In the genomic region with DNA sequence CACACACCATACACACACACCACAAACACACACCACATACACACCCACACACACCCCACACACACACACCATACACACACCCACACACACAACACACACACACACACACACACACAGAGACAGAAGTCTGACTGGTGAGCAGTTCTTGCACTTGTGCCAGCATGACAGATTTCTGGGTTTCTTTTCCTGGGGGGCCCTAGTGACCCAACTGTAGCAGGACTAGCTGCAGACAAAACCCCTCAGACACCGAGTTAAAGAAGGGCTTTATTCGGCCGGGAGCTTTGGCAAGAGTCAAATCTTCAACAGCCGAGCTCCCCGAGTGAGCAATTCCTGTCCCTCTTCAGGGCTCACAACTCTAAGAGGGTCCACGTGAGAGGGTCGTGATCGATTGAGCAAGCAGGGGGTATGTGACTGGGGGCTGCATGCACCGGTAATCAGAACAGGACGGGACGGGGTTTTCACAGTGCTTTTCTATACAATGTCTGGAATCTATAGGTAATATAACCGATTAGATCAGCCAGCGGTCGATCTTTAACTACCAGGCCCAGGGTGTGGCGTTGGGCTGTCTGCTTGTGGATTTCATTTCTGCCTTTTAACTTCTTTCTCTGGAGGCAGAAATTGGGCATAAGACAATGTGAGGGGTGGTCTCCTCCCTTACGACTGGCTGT, we compare ENCODE assay signal across 11 cellular contexts. TPM values are rescaled to one million over a fixed set of nuclear protein-coding genes. Genes with fewer than 3 reads are reported as not detected.
DNase-seq lines count a peak whose midpoint lies in the region; ATAC-seq and TF ChIP-seq lines count a peak whose summit lies in the region.
"Not testable (repeated sequence)": the region's sequence is repeated elsewhere in the genome, so short reads cannot be mapped to it uniquely, and the experiment has no call there.
"Had no signal": no experiment of that assay in that cellular context is flagged by ENCODE, and none has a peak within 500 bp of the region (broad histone marks: within the 10 kb centered on the region; RNA-seq: fewer than 3 reads in every experiment).

No MANE protein-coding gene starts in this region.

- not testable (repeated sequence) for H3K9me3 Mint-ChIP-seq in activated T-cell treated with anti-CD3 and anti-CD28 coated beads, Interleukin-2, amount 50 U/mL, for 72 hours; dendritic cell treated with granulocyte-macrophage colony-stimulating factor and Interleukin-4, amounts not matched to agents 40 ng/mL and 50 ng/mL, for 4 days

- not testable (repeated sequence) for H3K14ac ChIP-seq in trophoblast cell (ENCODE audit: low read length)

- not testable (repeated sequence) for DNase-seq in OCI-LY7 (ENCODE audit: low spot score); activated T-cell treated with anti-CD3 and anti-CD28 coated beads, Interleukin-2, amount 50 U/mL, for 72 hours; mesendoderm; trophoblast cell; vagina (ENCODE audit: extremely low spot score in 2 of 2)

- H3K4me1 ChIP-seq in OCI-LY7 (ENCODE audit: insufficient read depth, low read length, poor library complexity, severe bottlenecking) (peaks cover 66% of the 10 kb centered on the region), trophoblast cell (ENCODE audit: control insufficient read depth in 1 of 2, insufficient read depth in 2 of 2, low read length in 2 of 2) (peaks cover 1 to 10% of the 10 kb centered on the region in 2 experiments), vagina (peaks cover 36% of the 10 kb centered on the region)
- H3K4me1 ChIP-seq in mesendoderm (ENCODE audit: control insufficient read depth, low read depth, low read length): not testable (repeated sequence)

- H3K23ac ChIP-seq in mesendoderm (ENCODE audit: low read length); trophoblast cell (ENCODE audit: low read length): not testable (repeated sequence)

- H3K79me1 ChIP-seq in mesendoderm (ENCODE audit: low read length); trophoblast cell (ENCODE audit: low read length): not testable (repeated sequence)

- not testable (repeated sequence) for H3K36me3 ChIP-seq in OCI-LY7 (ENCODE audit: insufficient read depth, low read length); mesendoderm (ENCODE audit: control insufficient read depth, insufficient read depth, low read length); trophoblast cell (ENCODE audit: control insufficient read depth in 1 of 2, insufficient read depth in 2 of 2, low read length in 2 of 2); vagina

- peak overlapping the region; percentile 77 for H2AFZ ChIP-seq in OCI-LY7 (ENCODE audit: low read length)
- not testable (repeated sequence) for H2AFZ ChIP-seq in trophoblast cell (ENCODE audit: insufficient read depth, low read length, poor library complexity)

- WGBS in mesendoderm (ENCODE audit: extremely low coverage, insufficient coverage, low lambda C conversion rate): no CpG with 5 or more reads among the region's 16 CpGs
- no CpG with 5 or more reads among the region's 16 CpGs for WGBS in trophoblast cell (ENCODE audit: extremely low coverage, insufficient coverage, insufficient read length)

- intact Hi-C loops in OCI-LY7 (cut with micrococcal nuclease; ENCODE audit: unreplicated experiment); vagina (cut with DNase I): not testable (repeated sequence)
- intact Hi-C loops in dendritic cell treated with granulocyte-macrophage colony-stimulating factor and Interleukin-4, amounts not matched to agents 40 ng/mL and 50 ng/mL, for 4 days (cut with micrococcal nuclease): loop anchor here (5.0 kb wide), 1 partner anchor 38 kb away; a partner anchor contains a TSS

- not testable (repeated sequence) for H4K20me1 ChIP-seq in OCI-LY7 (ENCODE audit: insufficient read depth, low read length)

- H4K5ac ChIP-seq in mesendoderm (ENCODE audit: low read length): not testable (repeated sequence)

- not testable (repeated sequence) for TF ChIP-seq CTCF in OCI-LY7 (conservative IDR thresholded peaks at IDR 0.05; ENCODE audit: low read length); vagina (IDR thresholded peaks at IDR 0.05)

- peak; percentile 24 for ATAC-seq in GM18907 (IDR thresholded peaks at IDR 0.05; ENCODE audit: unreplicated experiment)
- peak; percentile 35 for ATAC-seq in HG03175 (IDR thresholded peaks at IDR 0.05; ENCODE audit: unreplicated experiment)
- not testable (repeated sequence) for ATAC-seq in activated T-cell treated with anti-CD3 and anti-CD28 coated beads, Interleukin-2, amount 50 U/mL, for 72 hours (replicated peaks in 1 of 2)

- H3K56ac ChIP-seq in mesendoderm (ENCODE audit: low read length): peak overlapping the region; percentile 75

- H2BK15ac ChIP-seq in mesendoderm (replicated peaks; ENCODE audit: low read depth): not testable (repeated sequence)

- POLR2A ChIA-PET in OCI-LY7 (lab: Charles Lee): interaction anchor here (0.9 to 1.4 kb wide), 2 partner anchors 10 to 21 kb away, joined by 3 to 6 read pairs; no protein-coding TSS in a partner anchor

- H3K27ac Mint-ChIP-seq in activated T-cell treated with anti-CD3 and anti-CD28 coated beads, Interleukin-2, amount 50 U/mL, for 72 hours: not testable (repeated sequence)
- H3K27ac Mint-ChIP-seq in dendritic cell treated with granulocyte-macrophage colony-stimulating factor and Interleukin-4, amounts not matched to agents 40 ng/mL and 50 ng/mL, for 4 days: peak overlapping the region; percentile 45

- not testable (repeated sequence) for H2BK120ac ChIP-seq in mesendoderm (ENCODE audit: low read depth, low read length); trophoblast cell (ENCODE audit: insufficient read depth, low read length, poor library complexity)

- H3K36me3 Mint-ChIP-seq in activated T-cell treated with anti-CD3 and anti-CD28 coated beads, Interleukin-2, amount 50 U/mL, for 72 hours (ENCODE audit: insufficient read depth in 2 of 2); dendritic cell treated with granulocyte-macrophage colony-stimulating factor and Interleukin-4, amounts not matched to agents 40 ng/mL and 50 ng/mL, for 4 days (ENCODE audit: low read depth): not testable (repeated sequence)

- BruUV-seq in OCI-LY7 (replicated peaks; lab: Mats Ljungman, UMichigan): not testable (repeated sequence)

- H2AK5ac ChIP-seq in mesendoderm (ENCODE audit: low read length); trophoblast cell (ENCODE audit: low read length): not testable (repeated sequence)

- not testable (repeated sequence) for H3K9me3 ChIP-seq in OCI-LY7 (ENCODE audit: low read length); trophoblast cell (ENCODE audit: insufficient read depth, low read depth, low read length); vagina

- CTCF ChIA-PET in OCI-LY7 (lab: Charles Lee; ENCODE audit: unreplicated experiment): not testable (repeated sequence)

- H3K18ac ChIP-seq in mesendoderm (ENCODE audit: low read length); trophoblast cell (ENCODE audit: low read length): not testable (repeated sequence)

- not testable (repeated sequence) for TF ChIP-seq POLR2A in vagina (IDR thresholded peaks at IDR 0.05)

- H3K9me2 ChIP-seq in OCI-LY7 (ENCODE audit: insufficient read depth, low read length): not testable (repeated sequence)

- not testable (repeated sequence) for H3K27me3 ChIP-seq in mesendoderm (ENCODE audit: insufficient read depth, low read length, poor library complexity); trophoblast cell (ENCODE audit: insufficient read depth, low read length); vagina

- H3K4me3 ChIP-seq in OCI-LY7 (ENCODE audit: low read depth, low read length, poor library complexity, severe bottlenecking); mesendoderm (ENCODE audit: low read length); vagina: not testable (repeated sequence)
- H3K4me3 ChIP-seq in trophoblast cell (ENCODE audit: low read depth, low read length): peak overlapping the region; percentile 54

- H2BK5ac ChIP-seq in mesendoderm (ENCODE audit: low read length); trophoblast cell (ENCODE audit: low read depth, low read length, poor library complexity): not testable (repeated sequence)

- peak overlapping the region; percentile 19 for H3K9ac ChIP-seq in mesendoderm (ENCODE audit: low read length)
- not testable (repeated sequence) for H3K9ac ChIP-seq in trophoblast cell (ENCODE audit: low read length)

- not testable (repeated sequence) for H3K79me2 ChIP-seq in OCI-LY7 (ENCODE audit: insufficient read depth, low read depth, low read length); mesendoderm (ENCODE audit: control insufficient read depth, insufficient read depth, low read length); trophoblast cell (ENCODE audit: control insufficient read depth, insufficient read depth, low read length, poor library complexity)

- peak overlapping the region; percentile 55 for H3K4me2 ChIP-seq in OCI-LY7 (ENCODE audit: low read length)
- not testable (repeated sequence) for H3K4me2 ChIP-seq in mesendoderm (ENCODE audit: low read length); trophoblast cell (ENCODE audit: low read length)

- not testable (repeated sequence) for H2BK12ac ChIP-seq in trophoblast cell (ENCODE audit: low read length)

- not testable (repeated sequence) for H4K91ac ChIP-seq in trophoblast cell (ENCODE audit: low read depth, low read length)

- peak overlapping the region; percentile 41 to 64 for H3K4me3 Mint-ChIP-seq in activated T-cell treated with anti-CD3 and anti-CD28 coated beads, Interleukin-2, amount 50 U/mL, for 72 hours
- H3K4me3 Mint-ChIP-seq in dendritic cell treated with granulocyte-macrophage colony-stimulating factor and Interleukin-4, amounts not matched to agents 40 ng/mL and 50 ng/mL, for 4 days: not testable (repeated sequence)

- H4K8ac ChIP-seq in mesendoderm (ENCODE audit: low read depth, low read length); trophoblast cell (ENCODE audit: low read depth, low read length): not testable (repeated sequence)

- H4K12ac ChIP-seq in trophoblast cell (ENCODE audit: low read depth, low read length): not testable (repeated sequence)

- H3K27me3 Mint-ChIP-seq in activated T-cell treated with anti-CD3 and anti-CD28 coated beads, Interleukin-2, amount 50 U/mL, for 72 hours (ENCODE audit: low read depth): not testable (repeated sequence)
- H3K27me3 Mint-ChIP-seq in dendritic cell treated with granulocyte-macrophage colony-stimulating factor and Interleukin-4, amounts not matched to agents 40 ng/mL and 50 ng/mL, for 4 days: peaks cover 68% of the 10 kb centered on the region

- H3K4me1 Mint-ChIP-seq in activated T-cell treated with anti-CD3 and anti-CD28 coated beads, Interleukin-2, amount 50 U/mL, for 72 hours (ENCODE audit: low read depth): peaks cover 43% of the 10 kb centered on the region
- H3K4me1 Mint-ChIP-seq in dendritic cell treated with granulocyte-macrophage colony-stimulating factor and Interleukin-4, amounts not matched to agents 40 ng/mL and 50 ng/mL, for 4 days (ENCODE audit: low read depth): peaks cover 40% of the 10 kb centered on the region

- H3K27ac ChIP-seq in OCI-LY7 (ENCODE audit: low read depth, low read length, poor library complexity, severe bottlenecking): peak overlapping the region; percentile 52
- not testable (repeated sequence) for H3K27ac ChIP-seq in mesendoderm (ENCODE audit: low read depth, low read length); trophoblast cell (ENCODE audit: low read depth, low read length)
- H3K27ac ChIP-seq in vagina: peak overlapping the region; percentile 30

- not testable (repeated sequence) for H3K4ac ChIP-seq in mesendoderm (ENCODE audit: low read depth, low read length); trophoblast cell (ENCODE audit: low read depth, low read length)

RNA-seq across cellular contexts. Expression of a gene that starts 19.1 kb away (rescaled TPM):
- not detected in 2 replicates for total RNA-seq in OCI-LY7 (2014; rRNA removed; shearing (Covaris generic))
- total RNA-seq in OCI-LY7 (2022): not detected in 2 replicates
- 1 to 10 TPM; 2.1 to 2.7 TPM for total RNA-seq in activated T-cell treated with anti-CD3 and anti-CD28 coated beads, Interleukin-2, amount 50 U/mL, for 72 hours
- polyA plus RNA-seq in mesendoderm (2013, experiment 1 of 2): 24.9 TPM
- polyA plus RNA-seq in mesendoderm (2013, experiment 2 of 2): 24.4 TPM
- 18.4 and 19.5 TPM in 2 replicates for polyA plus RNA-seq in trophoblast cell (2013)
- 15.5 TPM for total RNA-seq in vagina
- polyA plus RNA-seq: CD4-positive, CD25-positive, alpha-beta regulatory T cell had no signal

RNA-seq across cellular contexts. Expression of a gene that starts 29.5 kb away (rescaled TPM):
- 0.95 and 1.5 TPM in 2 replicates for total RNA-seq in OCI-LY7 (2014; rRNA removed; shearing (Covaris generic))
- total RNA-seq in OCI-LY7 (2022) (1.5 and 2.2 TPM in 2 replicates), vagina (908 TPM)
- total RNA-seq in activated T-cell treated with anti-CD3 and anti-CD28 coated beads, Interleukin-2, amount 50 U/mL, for 72 hours: 10 to 100 TPM; 24.4 to 75.8 TPM
- polyA plus RNA-seq in mesendoderm (2013, experiment 1 of 2): 612 TPM
- 633 TPM for polyA plus RNA-seq in mesendoderm (2013, experiment 2 of 2)
- 267 and 298 TPM in 2 replicates for polyA plus RNA-seq in trophoblast cell (2013)

RNA-seq across cellular contexts. Expression of a gene that starts 36.3 kb away (rescaled TPM):
- total RNA-seq in OCI-LY7 (2014; rRNA removed; shearing (Covaris generic)): 30.3 and 36.4 TPM in 2 replicates
- total RNA-seq in OCI-LY7 (2022): 72.4 TPM in 2 replicates
- 100 to 1,000 TPM; 306 to 384 TPM for total RNA-seq in activated T-cell treated with anti-CD3 and anti-CD28 coated beads, Interleukin-2, amount 50 U/mL, for 72 hours
- 1,155 TPM for polyA plus RNA-seq in mesendoderm (2013, experiment 1 of 2)
- polyA plus RNA-seq in mesendoderm (2013, experiment 2 of 2): 1,131 TPM
- 84.5 and 88.4 TPM in 2 replicates for polyA plus RNA-seq in trophoblast cell (2013)
- total RNA-seq in vagina: 379 TPM

RNA-seq across cellular contexts. Expression of a gene that starts 42.6 kb away (rescaled TPM):
- total RNA-seq in OCI-LY7 (2014; rRNA removed; shearing (Covaris generic)): 9.5 and 22.1 TPM in 2 replicates
- total RNA-seq in OCI-LY7 (2022) (110 and 117 TPM in 2 replicates), vagina (780 TPM)
- 100 to 1,000 TPM; 542 to 639 TPM for total RNA-seq in activated T-cell treated with anti-CD3 and anti-CD28 coated beads, Interleukin-2, amount 50 U/mL, for 72 hours
- polyA plus RNA-seq in mesendoderm (2013, experiment 1 of 2): 1,871 TPM
- polyA plus RNA-seq in mesendoderm (2013, experiment 2 of 2): 1,795 TPM
- polyA plus RNA-seq in trophoblast cell (2013): 165 and 166 TPM in 2 replicates

RNA-seq across cellular contexts. Expression of a gene that starts 43.8 kb away (rescaled TPM):
- total RNA-seq in OCI-LY7 (2014; rRNA removed; shearing (Covaris generic)): not detected in 2 replicates
- total RNA-seq in OCI-LY7 (2022) (not detected in 2 replicates), vagina (117 TPM)
- total RNA-seq in activated T-cell treated with anti-CD3 and anti-CD28 coated beads, Interleukin-2, amount 50 U/mL, for 72 hours: 1 to 10 TPM in 1 of 2 donors, under 1 TPM in 1; 0.16 to 1.2 TPM
- 13.1 TPM for polyA plus RNA-seq in mesendoderm (2013, experiment 1 of 2)
- polyA plus RNA-seq in mesendoderm (2013, experiment 2 of 2): 14.1 TPM
- polyA plus RNA-seq in trophoblast cell (2013): 44.7 and 45.2 TPM in 2 replicates
- total RNA-seq: activated T-helper 1 cell treated with anti-CD3 and anti-CD28 coated beads, Interleukin-12 subunit alpha, Interleukin-12 subunit beta, Interleukin-2, Interleukin-4 antibody, amounts not matched to agents 30 ng/mL and 10 ng/mL and 1 ng/mL, durations not matched to agents 14 hours and 24 hours and 36 hours; frontal cortex had no signal

Comparison
In these comparisons a context has a peak if more than half of its experiments do, and no peak if none do; other contexts are left out.
1. RNA of a gene that starts 29.5 kb away (total RNA-seq): 908 TPM in vagina (single experiment); 24.4 to 75.8 TPM in activated T-cell treated with anti-CD3 and anti-CD28 coated beads, Interleukin-2, amount 50 U/mL, for 72 hours and 0.95 to 2.2 TPM in OCI-LY7; every median in the first group is over 10 times any median in the second.